In genomic region chr9:68306391-68306964, GRCh38 we compare ENCODE assay signal across 11 cellular contexts. TPM values are rescaled to one million over a fixed set of nuclear protein-coding genes. Genes with fewer than 3 reads are reported as not detected.
DNase-seq lines count a peak whose midpoint lies in the region; ATAC-seq and TF ChIP-seq lines count a peak whose summit lies in the region.
"Not testable (repeated sequence)": the region's sequence is repeated elsewhere in the genome, so short reads cannot be mapped to it uniquely, and the experiment has no call there.
"Had no signal": no experiment of that assay in that cellular context is flagged by ENCODE, and none has a peak within 500 bp of the region (broad histone marks: within the 10 kb centered on the region; RNA-seq: fewer than 3 reads in every experiment).

No MANE protein-coding gene starts in this region.

- not testable (repeated sequence) for H3F3A ChIP-seq in GM23338 (replicated peaks; ENCODE audit: low read depth)

- H3K36me3 Mint-ChIP-seq in GM23338 (ENCODE audit: low read depth) = not testable (repeated sequence)

- not testable (repeated sequence) for H3K4me2 ChIP-seq in GM23338

- not testable (repeated sequence) for H3K27ac Mint-ChIP-seq in GM23338

- not testable (repeated sequence) for H3K9me3 ChIP-seq in body of pancreas; gastroesophageal sphincter; right cardiac atrium (ENCODE audit: control insufficient read depth, low read length); right lobe of liver; upper lobe of right lung

- TF ChIP-seq CTCF in GM23338 (conservative IDR thresholded peaks at IDR 0.05; ENCODE audit: low read depth in 2 of 2); body of pancreas (IDR thresholded peaks at IDR 0.05); gastroesophageal sphincter (IDR thresholded peaks at IDR 0.05); right lobe of liver (IDR thresholded peaks at IDR 0.05); upper lobe of right lung (IDR thresholded peaks at IDR 0.05): not testable (repeated sequence)

- H3K36me3 ChIP-seq in GM23338 (ENCODE audit: insufficient read depth); body of pancreas (replicated peaks in 1 of 2; ENCODE audit: insufficient read depth in 1 of 2, low read depth in 2 of 2); gastroesophageal sphincter; right lobe of liver; upper lobe of right lung: not testable (repeated sequence)

- peaks cover 16% of the 10 kb centered on the region for H3K27me3 Mint-ChIP-seq in GM23338 (ENCODE audit: insufficient read depth, low read depth, poor library complexity)

- not testable (repeated sequence) for H3K79me2 ChIP-seq in GM23338 (replicated peaks; ENCODE audit: insufficient read depth)

- intact Hi-C loops in body of pancreas (cut with DNase I); right cardiac atrium (cut with DNase I); right lobe of liver (cut with DNase I); upper lobe of right lung (cut with DNase I): not testable (repeated sequence)

- H3K27me3 ChIP-seq in GM23338 (ENCODE audit: insufficient read depth) (peaks cover 35% of the 10 kb centered on the region), gastroesophageal sphincter (peaks cover 11% of the 10 kb centered on the region)
- not testable (repeated sequence) for H3K27me3 ChIP-seq in body of pancreas; right cardiac atrium (ENCODE audit: control insufficient read depth, insufficient read depth); right lobe of liver; upper lobe of right lung

- H3K4me3 ChIP-seq in GM23338; body of pancreas; gastroesophageal sphincter; right cardiac atrium (ENCODE audit: low read length); right lobe of liver; upper lobe of right lung: not testable (repeated sequence)

- H3K9me3 Mint-ChIP-seq in GM23338 = not testable (repeated sequence)

- H3K4me1 Mint-ChIP-seq in GM23338 = not testable (repeated sequence)

- not testable (repeated sequence) for H4K20me1 ChIP-seq in GM23338 (replicated peaks; ENCODE audit: insufficient read depth)

- TF ChIP-seq EP300 in gastroesophageal sphincter (IDR thresholded peaks at IDR 0.05) = not testable (repeated sequence)

- peak; percentile 54 for ATAC-seq in GM23338
- ATAC-seq in body of pancreas = peak; percentile 30
- ATAC-seq in gastroesophageal sphincter = peak; percentile 47
- peak; percentile 59 to 65 for ATAC-seq in right cardiac atrium
- ATAC-seq in right lobe of liver = peak; percentile 31 to 54 (median 39)
- peak; percentile 43 for ATAC-seq in upper lobe of right lung

- H2AFZ ChIP-seq in GM23338 = not testable (repeated sequence)

- not testable (repeated sequence) for H3K4me3 Mint-ChIP-seq in GM23338

- H3K9me2 ChIP-seq in GM23338 (ENCODE audit: insufficient read depth) = not testable (repeated sequence)

- DNase-seq in GM23338 (ENCODE audit: low spot score) (peak; percentile 1), retina (peak; percentile 6)
- not testable (repeated sequence) for DNase-seq in body of pancreas, right cardiac atrium, right lobe of liver, upper lobe of right lung

- WGBS in body of pancreas, 2 donors = 14% methylated on average over 6 of the region's 37 CpGs; no CpG with 5 or more reads in 1 of the 2 donors
- no CpG with 5 or more reads among the region's 37 CpGs for WGBS in gastroesophageal sphincter (ENCODE audit: low coverage in 1 of 2), 2 donors
- WGBS in right cardiac atrium = 6% methylated on average over 28 of the region's 37 CpGs
- 12% methylated on average over 5 of the region's 37 CpGs for WGBS in right lobe of liver (ENCODE audit: insufficient coverage, low coverage, low lambda C conversion rate, missing lambda C conversion rate)

- not testable (repeated sequence) for H3K27ac ChIP-seq in GM23338 (ENCODE audit: low read depth); body of pancreas; gastroesophageal sphincter; right cardiac atrium (ENCODE audit: low read length); right lobe of liver; upper lobe of right lung

- TF ChIP-seq POLR2A in body of pancreas (IDR thresholded peaks at IDR 0.05); gastroesophageal sphincter (IDR thresholded peaks at IDR 0.05); right lobe of liver (IDR thresholded peaks at IDR 0.05): not testable (repeated sequence)

- not testable (repeated sequence) for H3K4me1 ChIP-seq in GM23338 (ENCODE audit: insufficient read depth); body of pancreas; gastroesophageal sphincter; right cardiac atrium (ENCODE audit: control insufficient read depth, insufficient read depth, low read length); right lobe of liver; upper lobe of right lung

RNA-seq across cellular contexts. Expression of gene FOXD4L3, which starts 3.8 kb away (rescaled TPM):
- not detected in 2 replicates for total RNA-seq in GM23338 (2014; rRNA removed; shearing (Covaris generic))
- not detected in 2 replicates for polyA plus RNA-seq in GM23338 (2016; fragmentation: Nextera tagmentation; extraction: Ambion mirVana)
- not detected for total RNA-seq in body of pancreas
- total RNA-seq in gastroesophageal sphincter = not detected
- under 1 TPM in 1 of 4 donors, not detected in 3; 0.26 TPM for total RNA-seq in right cardiac atrium
- polyA plus RNA-seq in right cardiac atrium = 0.05 TPM
- under 1 TPM in 2 of 6 experiments, not detected in 4; 0.11 to 0.12 TPM for total RNA-seq in right lobe of liver
- total RNA-seq in upper lobe of right lung = not detected
- total RNA-seq: A172; CD4-positive, alpha-beta T cell; Daoy; G401 had no signal

RNA-seq across cellular contexts. Expression of gene PGM5, which starts 49.9 kb away (rescaled TPM):
- total RNA-seq in GM23338 (2014; rRNA removed; shearing (Covaris generic)) = not detected in 2 replicates
- polyA plus RNA-seq in GM23338 (2016; fragmentation: Nextera tagmentation; extraction: Ambion mirVana) = not detected in 2 replicates
- total RNA-seq in body of pancreas = 1 to 10 TPM; 6.5 to 6.9 TPM
- total RNA-seq in gastroesophageal sphincter = 100 to 1,000 TPM; 502 to 719 (median 699) TPM
- 100 to 1,000 TPM; 315 to 485 (median 352) TPM for total RNA-seq in right cardiac atrium
- 126 TPM for polyA plus RNA-seq in right cardiac atrium
- 1 to 10 TPM; 1.4 to 3.5 (median 2.9) TPM for total RNA-seq in right lobe of liver
- total RNA-seq in upper lobe of right lung = 25.0 TPM
- total RNA-seq: A172; CD4-positive, alpha-beta T cell had no signal

Comparison
In these comparisons a context has a peak if more than half of its experiments do, and no peak if none do; other contexts are left out.
1. RNA of gene PGM5, which starts 49.9 kb away (total RNA-seq): 502 to 719 TPM in gastroesophageal sphincter and 315 to 485 TPM in right cardiac atrium; 25.0 TPM in upper lobe of right lung (single experiment), 6.5 to 6.9 TPM in body of pancreas, 1.4 to 3.5 TPM in right lobe of liver and not detected in GM23338; every median in the first group is over 10 times any median in the second.
2. Peak in every context shown above with its lines, with median percentiles within 50 percentile points of each other: ATAC-seq.